ENCODE assay signal across 1 cellular context in genomic region chr9:100401042-100401441, GRCh38.
TF ChIP-seq lines count a peak whose summit lies in the region.

No MANE protein-coding gene starts in this region.

TF ChIP-seq in HCT116, 20 proteins besides CTCF, POLR2A, EP300 and RAD21 (continued from another document):
- TF ChIP-seq CBX3 (IDR thresholded peaks at IDR 0.05; ENCODE audit: low read depth) (no peak), ZNF274 (IDR thresholded peaks at IDR 0.05; ENCODE audit: low read depth, low read length) (no peak), ELF1 (IDR thresholded peaks at IDR 0.05; ENCODE audit: borderline replicate concordance, low read depth) (no peak), SP1 (IDR thresholded peaks at IDR 0.05; ENCODE audit: low read depth) (no peak), EZH2phosphoT487 (IDR thresholded peaks at IDR 0.05; ENCODE audit: borderline replicate concordance) (no peak)
TF ChIP-seq in HCT116: peak in this region for 0.
